In the genomic region with DNA sequence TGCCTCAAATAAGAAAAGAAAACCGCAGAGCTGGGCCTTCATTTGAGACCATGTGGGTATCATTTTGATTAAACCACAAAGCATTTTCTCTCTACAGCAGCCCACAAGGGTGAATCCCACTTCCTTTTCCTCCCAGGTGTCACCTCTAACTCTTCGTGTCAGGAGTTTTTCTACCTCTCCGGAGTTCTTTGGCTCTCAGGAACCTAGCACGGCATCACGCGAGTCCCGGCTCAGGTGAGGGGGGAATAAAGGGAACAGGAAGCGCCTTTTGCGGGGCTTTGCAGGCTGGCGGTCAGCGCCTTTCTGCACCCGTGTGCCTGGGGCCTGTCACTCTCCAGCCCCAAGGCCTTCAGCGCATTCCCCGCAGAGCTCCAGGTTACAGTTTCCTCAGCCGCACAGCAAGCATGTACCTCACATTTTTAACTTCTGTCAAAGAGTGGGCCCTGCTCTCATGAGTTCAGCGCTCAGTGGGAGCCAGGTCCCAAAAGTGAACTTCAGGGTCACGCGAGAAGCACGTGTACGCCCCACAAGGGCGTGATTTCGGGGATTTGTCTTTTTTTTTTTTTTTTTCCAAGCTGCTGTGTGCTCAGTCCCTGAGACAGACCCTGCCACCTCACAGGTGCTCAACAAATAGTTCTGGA, we compare ENCODE assay signal across 8 cellular contexts. TPM values are rescaled to one million over a fixed set of nuclear protein-coding genes. Genes with fewer than 3 reads are reported as not detected.
A peak's percentile ranks its signal among the peaks of the same experiment; 100 is the strongest.
DNase-seq lines count a peak whose midpoint lies in the region; ATAC-seq and TF ChIP-seq lines count a peak whose summit lies in the region.

No MANE protein-coding gene starts in this region.

- no peaks in the 10 kb centered on the region for H4K20me1 ChIP-seq in PC-9 (ENCODE audit: insufficient read depth)

- H3K27ac ChIP-seq in A673 (ENCODE audit: low read depth, low read length, poor library complexity, severe bottlenecking), result peak overlapping the region; percentile 79
- peak overlapping the region; percentile 56 for H3K27ac ChIP-seq in PC-9
- peak overlapping the region; percentile 81 to 86 for H3K27ac ChIP-seq in right atrium auricular region
- H3K27ac ChIP-seq in sigmoid colon, result peak overlapping the region; percentile 89 to 91 (median 90)

- peak overlapping the region; percentile 98 for H3K4me2 ChIP-seq in PC-9

- POLR2A ChIA-PET in A673 (lab: Charles Lee; ENCODE audit: low non-redundant PET), result no interaction called here
- POLR2A ChIA-PET in PC-9 (lab: Charles Lee; ENCODE audit: unreplicated experiment), result interaction anchor here (0.6 to 0.7 kb wide), 4 partner anchors 59 to 486 kb away, joined by 4 to 6 read pairs (median 4); no protein-coding TSS in a partner anchor

- H3K4me3 ChIP-seq in A673 (ENCODE audit: low read depth, low read length, poor library complexity, severe bottlenecking), result peak overlapping the region; percentile 48
- peak overlapping the region; percentile 97 for H3K4me3 ChIP-seq in PC-9
- peak overlapping the region; percentile 51 to 65 for H3K4me3 ChIP-seq in right atrium auricular region
- peak overlapping the region; percentile 53 to 61 (median 59) for H3K4me3 ChIP-seq in sigmoid colon

- H3K36me3 Mint-ChIP-seq in activated naive CD4-positive, alpha-beta T cell treated with anti-CD3 and anti-CD28 coated beads, Interleukin-2, amount 50 U/mL, for 72 hours, result no peaks in the 10 kb centered on the region

- DNase-seq in A673 (ENCODE audit: low spot score) (no peak), PC-9 (peak in 1 of 2 experiments; percentile 39), right atrium auricular region (ENCODE audit: low spot score) (no peak), sigmoid colon (no peak), pons (ENCODE audit: low spot score) (no peak)
- peak; percentile 57 to 73 for DNase-seq in activated naive CD4-positive, alpha-beta T cell treated with anti-CD3 and anti-CD28 coated beads, Interleukin-2, amount 50 U/mL, for 72 hours (ENCODE audit: low spot score in 2 of 2)

- BruUV-seq in A673 (replicated peaks; lab: Mats Ljungman, UMichigan) (no TSS peak), PC-9 (replicated peaks; lab: Mats Ljungman, UMichigan) (TSS peak; percentile 99)

- H3K79me2 ChIP-seq in PC-9 (ENCODE audit: low read depth), result no peaks in the 10 kb centered on the region

- H3K27me3 ChIP-seq in A673 (replicated peaks; ENCODE audit: insufficient read depth, low read depth, low read length, poor library complexity), result no peaks in the 10 kb centered on the region
- no peaks in the 10 kb centered on the region for H3K27me3 ChIP-seq in PC-9 (ENCODE audit: insufficient read depth, low read depth)
- no peaks in the 10 kb centered on the region for H3K27me3 ChIP-seq in right atrium auricular region
- no peaks in the 10 kb centered on the region for H3K27me3 ChIP-seq in sigmoid colon

- peak overlapping the region; percentile 77 to 84 for H3K27ac Mint-ChIP-seq in activated naive CD4-positive, alpha-beta T cell treated with anti-CD3 and anti-CD28 coated beads, Interleukin-2, amount 50 U/mL, for 72 hours

- TF ChIP-seq POLR2A in sigmoid colon (IDR thresholded peaks at IDR 0.05), result no peak

- H3K9me3 ChIP-seq in A673 (ENCODE audit: low read depth, low read length, poor library complexity, severe bottlenecking) (no peaks in the 10 kb centered on the region), PC-9 (ENCODE audit: insufficient read depth, low read depth) (no peaks in the 10 kb centered on the region), right atrium auricular region (no peaks in the 10 kb centered on the region), sigmoid colon (no peaks in the 10 kb centered on the region)

- intact Hi-C loops in A673 (cut with micrococcal nuclease; ENCODE audit: unreplicated experiment) (no loop called here), PC-9 (cut with micrococcal nuclease; ENCODE audit: unreplicated experiment) (loop anchor here (5.0 kb wide), 1 partner anchor 275 kb away; a partner anchor contains a TSS), sigmoid colon (cut with DNase I) (loop anchor here (5.0 kb wide), 2 partner anchors 40 to 55 kb away; a partner anchor contains a TSS)

- TF ChIP-seq CTCF in A673 (conservative IDR thresholded peaks at IDR 0.05; ENCODE audit: low read depth, low read length) (no peak), PC-9 (conservative IDR thresholded peaks at IDR 0.05) (no peak), right atrium auricular region (IDR thresholded peaks at IDR 0.05) (no peak), sigmoid colon (IDR thresholded peaks at IDR 0.05) (no peak)

- WGBS in sigmoid colon, 2 donors, result 1% methylated on average over 22 of the region's 22 CpGs

- H3K4me1 ChIP-seq in A673 (ENCODE audit: insufficient read depth, low read length, poor library complexity, severe bottlenecking) (peaks cover 25% of the 10 kb centered on the region), PC-9 (replicated peaks; ENCODE audit: insufficient read depth) (peaks cover 48% of the 10 kb centered on the region), right atrium auricular region (peaks cover 0 to 21% of the 10 kb centered on the region in 2 donors), sigmoid colon (peaks cover 0 to 42% (median 38%) of the 10 kb centered on the region in 4 donors)

- no peaks in the 10 kb centered on the region for H3K9me3 Mint-ChIP-seq in activated naive CD4-positive, alpha-beta T cell treated with anti-CD3 and anti-CD28 coated beads, Interleukin-2, amount 50 U/mL, for 72 hours

- ATAC-seq in GM18868 (IDR thresholded peaks at IDR 0.05; ENCODE audit: unreplicated experiment) (peak; percentile 19), HG03097 (IDR thresholded peaks at IDR 0.05; ENCODE audit: low FRiP score, unreplicated experiment) (peak; percentile 28)
- peak; percentile 61 to 77 for ATAC-seq in activated naive CD4-positive, alpha-beta T cell treated with anti-CD3 and anti-CD28 coated beads, Interleukin-2, amount 50 U/mL, for 72 hours

- H3K9me2 ChIP-seq in PC-9 (ENCODE audit: insufficient read depth), result no peaks in the 10 kb centered on the region

- H3F3A ChIP-seq in PC-9 (ENCODE audit: insufficient read depth, low read depth), result peaks cover 67% of the 10 kb centered on the region

- TF ChIP-seq EP300 in sigmoid colon (IDR thresholded peaks at IDR 0.05), result peak in 1 of 4 donors; percentile 8

- CTCF ChIA-PET in A673 (lab: Charles Lee) (interaction anchor here (0.6 to 1.1 kb wide), 4 partner anchors 49 to 354 kb away, joined by 4 to 5 read pairs (median 4); a partner anchor contains a TSS), PC-9 (lab: Charles Lee) (interaction anchor here (0.5 to 0.7 kb wide), 6 partner anchors 12 to 770 kb away, joined by 3 to 8 read pairs (median 4); a partner anchor contains a TSS)

- H3K36me3 ChIP-seq in A673 (ENCODE audit: insufficient read depth, low read length, poor library complexity, severe bottlenecking), result no peaks in the 10 kb centered on the region
- no peaks in the 10 kb centered on the region for H3K36me3 ChIP-seq in PC-9 (ENCODE audit: low read depth)
- H3K36me3 ChIP-seq in right atrium auricular region, result no peaks in the 10 kb centered on the region
- H3K36me3 ChIP-seq in sigmoid colon, result no peaks in the 10 kb centered on the region

- H2AFZ ChIP-seq in PC-9, result peak overlapping the region; percentile 95

RNA-seq across cellular contexts. Expression of a gene that starts 0.7 kb away (rescaled TPM):
- total RNA-seq in A673 (2021), result 14.0 and 19.4 TPM in 2 replicates
- 27.5 and 28.9 TPM in 2 replicates for total RNA-seq in PC-9 (2021)
- 10 to 100 TPM in 1 of 2 donors, 1 to 10 TPM in 1; 5.1 to 10.1 TPM for total RNA-seq in activated naive CD4-positive, alpha-beta T cell treated with anti-CD3 and anti-CD28 coated beads, Interleukin-2, amount 50 U/mL, for 72 hours
- 10 to 100 TPM; 14.9 to 16.0 TPM for total RNA-seq in right atrium auricular region
- 10 to 100 TPM; 13.3 to 27.5 (median 21.0) TPM for total RNA-seq in sigmoid colon
- 10 to 100 TPM in 1 of 3 donors, 1 to 10 TPM in 2; 1.4 to 11.3 (median 3.6) TPM for polyA plus RNA-seq in sigmoid colon

RNA-seq across cellular contexts. Expression of a gene that starts 17.2 kb away (rescaled TPM):
- total RNA-seq in A673 (2021), result 0.19 and 0.20 TPM in 2 replicates
- total RNA-seq in PC-9 (2021), result 1.3 and 1.7 TPM in 2 replicates
- under 1 TPM; 0.16 to 0.18 TPM for total RNA-seq in activated naive CD4-positive, alpha-beta T cell treated with anti-CD3 and anti-CD28 coated beads, Interleukin-2, amount 50 U/mL, for 72 hours
- total RNA-seq in right atrium auricular region, result under 1 TPM in 1 of 2 donors, not detected in 1; 0.28 TPM
- under 1 TPM in 2 of 4 donors, not detected in 2; 0.16 to 0.54 TPM for total RNA-seq in sigmoid colon
- polyA plus RNA-seq in sigmoid colon, result under 1 TPM in 1 of 3 donors, not detected in 2; 0.22 TPM

RNA-seq across cellular contexts. Expression of a gene that starts 54.7 kb away (rescaled TPM):
- total RNA-seq in A673 (2021) (79.6 and 84.3 TPM in 2 replicates), PC-9 (2021) (66.9 and 71.5 TPM in 2 replicates), right atrium auricular region (10 to 100 TPM; 81.8 to 82.8 TPM), sigmoid colon (10 to 100 TPM; 33.6 to 59.3 (median 48.0) TPM)
- total RNA-seq in activated naive CD4-positive, alpha-beta T cell treated with anti-CD3 and anti-CD28 coated beads, Interleukin-2, amount 50 U/mL, for 72 hours, result 10 to 100 TPM; 62.8 to 70.5 TPM
- 10 to 100 TPM; 43.8 to 61.0 (median 46.0) TPM for polyA plus RNA-seq in sigmoid colon

Comparison
In these comparisons a context has a peak if more than half of its experiments do, and no peak if none do; other contexts are left out.
1. DNase-seq: peak in activated naive CD4-positive, alpha-beta T cell treated with anti-CD3 and anti-CD28 coated beads, Interleukin-2, amount 50 U/mL, for 72 hours (2 of 2); none in A673 (single experiment), right atrium auricular region (single experiment), sigmoid colon (single experiment) and pons (single experiment).
2. ATAC-seq: peak in every context shown above with its lines; median percentile 69 in activated naive CD4-positive, alpha-beta T cell treated with anti-CD3 and anti-CD28 coated beads, Interleukin-2, amount 50 U/mL, for 72 hours; 28 in HG03097; 19 in GM18868.
3. Peak in every context shown above with its lines, with median percentiles within 50 percentile points of each other: H3K27ac ChIP-seq and H3K4me3 ChIP-seq.